ENCODE assay signal across 8 cellular contexts in the genomic region with DNA sequence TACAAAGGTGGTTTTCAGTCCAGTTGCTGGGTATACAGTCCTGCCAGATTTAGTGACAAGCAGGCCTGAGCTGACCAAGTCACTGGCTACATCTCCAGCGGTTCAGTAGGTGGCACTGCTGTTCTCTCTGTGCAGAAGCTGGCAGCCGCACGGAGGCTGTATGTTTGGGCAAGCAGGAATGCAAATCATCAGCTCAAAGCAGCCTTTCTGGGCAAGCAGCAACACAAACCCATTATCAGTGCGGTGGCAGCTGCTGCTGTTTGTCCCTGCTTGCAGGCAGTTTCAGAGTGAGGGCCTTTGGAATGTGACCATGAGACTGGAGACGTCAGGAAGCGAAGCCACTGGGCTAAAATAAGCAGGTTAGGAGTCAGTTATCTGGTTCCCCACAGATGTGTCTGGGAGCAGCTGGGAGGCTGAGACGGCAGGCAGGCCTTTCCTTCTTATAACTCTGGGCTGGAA.
DNase-seq lines count a peak whose midpoint lies in the region; ATAC-seq lines count a peak whose summit lies in the region.

No MANE protein-coding gene starts in this region.

- peak; percentile 12 for DNase-seq in NK-92 treated with Interleukin-12 subunit alpha and Interleukin-12 subunit beta, amount 100 ng/mL, for 24 hours (lab: John Stamatoyannopoulos, UW)
- DNase-seq in NK-92 (lab: John Stamatoyannopoulos, UW; ENCODE audit: unreplicated experiment) (no peak), NCI-H1694 (lab: John Stamatoyannopoulos, UW) (peak; percentile 78), T-helper 2 cell (peak in 4 of 5 experiments; percentile 33 to 90 (median 44)), anterior cingulate cortex (lab: John Stamatoyannopoulos, UW) (peak; percentile 15 to 89 (median 74)), hepatic stellate cell (ENCODE audit: low spot score) (peak; percentile 78), sciatic nerve (ENCODE audit: low spot score) (peak; percentile 86)

- intact Hi-C loops in sciatic nerve (cut with DNase I): loop anchor here (5.0 kb wide), 1 partner anchor 143 kb away; no protein-coding TSS in a partner anchor

- ATAC-seq in HG02970 (IDR thresholded peaks at IDR 0.05; ENCODE audit: low FRiP score, unreplicated experiment): peak; percentile 99
- peak; percentile 98 for ATAC-seq in sciatic nerve
